In genomic region chr19:1266116-1266817, GRCh38 we compare ENCODE assay signal across 1 cellular context.
TF ChIP-seq lines count a peak whose summit lies in the region.

No MANE protein-coding gene starts in this region.

TF ChIP-seq in HepG2, 621 proteins besides CTCF, POLR2A, EP300 and RAD21 (continued from another document and continues in another):
- no peak for TF ChIP-seq HNF1A (IDR thresholded peaks at IDR 0.05; ENCODE audit: low read depth)
- peak; percentile 42; the same call in 1 of the 2 replicates for TF ChIP-seq HNF1A (CRISPR knock-in tag; IDR thresholded peaks at IDR 0.05; ENCODE audit: borderline replicate concordance)
- TF ChIP-seq TBX2 (CRISPR knock-in tag; IDR thresholded peaks at IDR 0.05; ENCODE audit: borderline replicate concordance): peak; percentile 64
- TF ChIP-seq CSRNP1 (CRISPR knock-in tag; IDR thresholded peaks at IDR 0.05): peak; percentile 67
- TF ChIP-seq SPEN (CRISPR knock-in tag; IDR thresholded peaks at IDR 0.05; ENCODE audit: low read depth): no peak; the same call in none of the 2 replicates
- peak; percentile 68; the same call in 1 of the 2 replicates for TF ChIP-seq ZBTB7B (CRISPR knock-in tag; IDR thresholded peaks at IDR 0.05)
- TF ChIP-seq MEIS2 (CRISPR knock-in tag; IDR thresholded peaks at IDR 0.05): 0 out of 2 replicates have a peak, but pooled peaks have one; percentile 19
- peak; percentile 86 for TF ChIP-seq ZNF816 (CRISPR knock-in tag; IDR thresholded peaks at IDR 0.05; ENCODE audit: borderline replicate concordance)
- peak; percentile 86; the same call in 1 of the 2 replicates for TF ChIP-seq AKAP8 (CRISPR knock-in tag; IDR thresholded peaks at IDR 0.05)
- peak; percentile 74; the same call in 1 of the 2 replicates for TF ChIP-seq HNF1B (CRISPR knock-in tag; IDR thresholded peaks at IDR 0.05)
- 0 out of 2 replicates have a peak, but pooled peaks have one; percentile 75 for TF ChIP-seq ZNF660 (CRISPR knock-in tag; IDR thresholded peaks at IDR 0.05; ENCODE audit: borderline replicate concordance, low read depth)
- no peak for TF ChIP-seq MED13 (CRISPR knock-in tag; IDR thresholded peaks at IDR 0.05)
- peak; percentile 62; the same call in 1 of the 2 replicates for TF ChIP-seq ZNF777 (CRISPR knock-in tag; IDR thresholded peaks at IDR 0.05)
- TF ChIP-seq FOSL2 (CRISPR knock-in tag; IDR thresholded peaks at IDR 0.05): peak; percentile 77
- 0 out of 2 replicates have a peak, but pooled peaks have one; percentile 15 for TF ChIP-seq TOPORS (CRISPR knock-in tag; IDR thresholded peaks at IDR 0.05)
- no peak for TF ChIP-seq SATB2 (CRISPR knock-in tag; IDR thresholded peaks at IDR 0.05)
- TF ChIP-seq ZNF331 (CRISPR knock-in tag; IDR thresholded peaks at IDR 0.05): peak; percentile 31; the same call in 1 of the 2 replicates
- no peak for TF ChIP-seq CREBL2 (CRISPR knock-in tag; IDR thresholded peaks at IDR 0.05; ENCODE audit: borderline replicate concordance)
- TF ChIP-seq SKIL (CRISPR knock-in tag; IDR thresholded peaks at IDR 0.05; ENCODE audit: borderline replicate concordance): peak; percentile 89
- 0 out of 2 replicates have a peak, but pooled peaks have one; percentile 40 for TF ChIP-seq ZNF318 (CRISPR knock-in tag; IDR thresholded peaks at IDR 0.05)
- TF ChIP-seq ZNF362 (CRISPR knock-in tag; IDR thresholded peaks at IDR 0.05; ENCODE audit: borderline replicate concordance): peak; percentile 36; the same call in 1 of the 2 replicates
- 0 out of 2 replicates have a peak, but pooled peaks have one; percentile 21 for TF ChIP-seq ZNF614 (CRISPR knock-in tag; IDR thresholded peaks at IDR 0.05; ENCODE audit: borderline replicate concordance)
- TF ChIP-seq MXD3 (CRISPR knock-in tag; IDR thresholded peaks at IDR 0.05): no peak; the same call in none of the 2 replicates
- TF ChIP-seq PAXIP1 (CRISPR knock-in tag; conservative IDR thresholded peaks at IDR 0.05): peak; percentile 59
- peak; percentile 79; the same call in 1 of the 2 replicates for TF ChIP-seq TERF1 (CRISPR knock-in tag; IDR thresholded peaks at IDR 0.05)
- TF ChIP-seq BRCA1 (CRISPR knock-in tag; IDR thresholded peaks at IDR 0.05): no peak
